ENCODE assay signal across 9 cellular contexts in the genomic region with DNA sequence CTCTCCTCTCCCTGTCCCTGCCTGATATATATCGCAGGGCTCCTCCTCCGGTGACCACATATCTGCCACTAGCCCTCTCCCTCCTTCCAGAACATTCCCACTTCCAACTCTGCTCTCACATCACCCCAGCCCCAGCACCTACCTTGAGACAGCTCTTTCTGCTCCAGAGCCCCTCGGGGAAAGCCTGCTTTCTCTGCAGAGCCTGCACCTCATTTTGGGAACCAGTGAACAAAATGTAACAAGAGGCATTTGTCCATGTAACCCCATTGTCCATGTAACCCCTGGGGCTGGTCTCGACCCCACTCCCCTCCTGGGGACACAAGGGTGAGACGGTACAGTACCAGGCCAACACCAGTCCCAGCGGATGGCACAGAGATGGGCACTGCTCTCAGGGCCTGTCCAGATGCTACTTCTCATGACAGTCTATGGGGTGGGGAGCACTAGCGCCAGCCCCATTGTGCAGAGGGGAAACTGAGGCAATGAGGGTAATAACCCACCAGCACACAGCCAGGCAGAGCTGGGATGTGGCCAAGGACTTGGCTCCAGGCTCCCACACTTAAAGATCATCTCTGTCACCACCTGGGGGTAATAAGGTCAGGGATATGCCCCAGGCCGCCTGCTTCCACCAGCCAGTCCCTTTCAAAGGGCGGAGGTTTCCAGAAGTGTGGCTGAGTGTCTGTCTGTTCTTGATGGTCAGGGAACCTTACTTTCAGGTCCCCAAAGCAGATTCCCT. TPM values are rescaled to one million over a fixed set of nuclear protein-coding genes. Genes with fewer than 3 reads are reported as not detected.
A peak's percentile ranks its signal among the peaks of the same experiment; 100 is the strongest.
DNase-seq lines count a peak whose midpoint lies in the region; ATAC-seq, FAIRE-seq and TF ChIP-seq lines count a peak whose summit lies in the region.
"Had no signal": no experiment of that assay in that cellular context is flagged by ENCODE, and none has a peak within 500 bp of the region (broad histone marks: within the 10 kb centered on the region; RNA-seq: fewer than 3 reads in every experiment).

No MANE protein-coding gene starts in this region.

- peak overlapping the region; percentile 66; the same call in 1 of the 2 replicates for H3K14ac ChIP-seq in H9 (ENCODE audit: insufficient read depth, low read length)

- peak overlapping the region; percentile 53 to 92 (median 81); a peak in 5 of 7 replicates for H3K27ac Mint-ChIP-seq in H9
- H3K27ac Mint-ChIP-seq in activated naive CD8-positive, alpha-beta T cell: peak overlapping the region; percentile 78

- POLR2A ChIA-PET in A673 (lab: Charles Lee; ENCODE audit: low non-redundant PET): no interaction called here

- ATAC-seq in right lobe of liver (peak in 1 of 4 donors; percentile 0), GM21381 (IDR thresholded peaks at IDR 0.05; ENCODE audit: unreplicated experiment) (no peak)

- H4K5ac ChIP-seq in H9 (ENCODE audit: insufficient read length, low read depth, low read length): no peak overlapping the region

- H4K91ac ChIP-seq in H9 (ENCODE audit: insufficient read length, low read depth, low read length): no peak overlapping the region

- H3K27ac ChIP-seq in A673 (ENCODE audit: low read depth, low read length, poor library complexity, severe bottlenecking) (peak overlapping the region; percentile 67), H9 (ENCODE audit: insufficient read length, low read depth, low read length) (no peak overlapping the region), right lobe of liver (peak overlapping the region; percentile 43 to 89 (median 62))
- H3K27ac ChIP-seq: thoracic aorta had no signal

- no peak overlapping the region for H3K4me2 ChIP-seq in H9 (ENCODE audit: insufficient read depth, insufficient read length, low read length)

- TF ChIP-seq POLR2A in right lobe of liver (IDR thresholded peaks at IDR 0.05) (no peak), GM12892 (IDR thresholded peaks at IDR 0.05; ENCODE audit: low read depth, low read length) (no peak)

- H3K36me3 Mint-ChIP-seq in H9 (ENCODE audit: insufficient read depth in 1 of 3, low read depth in 3 of 3): 0 out of 7 replicates have a peak, but pooled peaks cover 0 to 7% (median 0%) of the 10 kb centered on the region in 3 experiments
- H3K36me3 Mint-ChIP-seq in activated naive CD8-positive, alpha-beta T cell: no peaks in the 10 kb centered on the region

- H3K4me1 ChIP-seq in A673 (ENCODE audit: insufficient read depth, low read length, poor library complexity, severe bottlenecking) (peaks cover 51% of the 10 kb centered on the region), H9 (ENCODE audit: insufficient read depth, low read length) (no peaks in the 10 kb centered on the region; the same call in 1 of the 2 replicates), right lobe of liver (peaks cover 2 to 63% (median 32%) of the 10 kb centered on the region in 4 donors)

- H3T11ph ChIP-seq in H9 (ENCODE audit: low read length): no peak overlapping the region

- BruUV-seq in A673 (replicated peaks; lab: Mats Ljungman, UMichigan): no TSS peak

- peaks cover 2% of the 10 kb centered on the region for H3K79me1 ChIP-seq in H9 (ENCODE audit: insufficient read depth, low read depth, low read length, poor library complexity, severe bottlenecking)

- no peaks in the 10 kb centered on the region for H3K27me3 ChIP-seq in A673 (replicated peaks; ENCODE audit: insufficient read depth, low read depth, low read length, poor library complexity)
- H3K27me3 ChIP-seq in H9 (ENCODE audit: insufficient read depth, low read length): no peaks in the 10 kb centered on the region
- H3K27me3 ChIP-seq in right lobe of liver: no peaks in the 10 kb centered on the region

- intact Hi-C loops in A673 (cut with micrococcal nuclease; ENCODE audit: unreplicated experiment) (loop anchor here (5.0 kb wide), 1 partner anchor 201 kb away; no protein-coding TSS in a partner anchor), right lobe of liver (cut with DNase I) (no loop called here)

- no peaks in the 10 kb centered on the region for H3K36me3 ChIP-seq in A673 (ENCODE audit: insufficient read depth, low read length, poor library complexity, severe bottlenecking)
- no peaks in the 10 kb centered on the region for H3K36me3 ChIP-seq in right lobe of liver
- H3K36me3 ChIP-seq: thoracic aorta had no signal

- peak overlapping the region; percentile 45 to 58 for H3K4me3 Mint-ChIP-seq in H9
- H3K4me3 Mint-ChIP-seq in activated naive CD8-positive, alpha-beta T cell: peak overlapping the region; percentile 84

- no peak overlapping the region for H2AFZ ChIP-seq in H9 (ENCODE audit: low read length)

- peaks cover 1% of the 10 kb centered on the region; the same call in 1 of the 2 replicates for H3K27me3 Mint-ChIP-seq in H9 (ENCODE audit: low read depth)
- H3K27me3 Mint-ChIP-seq in activated naive CD8-positive, alpha-beta T cell: no peaks in the 10 kb centered on the region

- peaks cover 50 to 54% of the 10 kb centered on the region in 2 experiments for H3K4me1 Mint-ChIP-seq in H9
- H3K4me1 Mint-ChIP-seq in activated naive CD8-positive, alpha-beta T cell (ENCODE audit: low read depth): peaks cover 56% of the 10 kb centered on the region

- no peak overlapping the region for H3K4ac ChIP-seq in H9 (ENCODE audit: low read depth, low read length)

- H3K9me3 ChIP-seq in A673 (ENCODE audit: low read depth, low read length, poor library complexity, severe bottlenecking) (no peaks in the 10 kb centered on the region), H9 (ENCODE audit: control insufficient read depth, low read depth, low read length) (no peaks in the 10 kb centered on the region), right lobe of liver (no peaks in the 10 kb centered on the region)
- H3K9me3 ChIP-seq: thoracic aorta had no signal

- FAIRE-seq in GM12892 (lab: Jason Lieb, UNC): no peak

- H2BK12ac ChIP-seq in H9 (ENCODE audit: insufficient read length, low read depth, low read length): no peak overlapping the region

- no peak overlapping the region for H2BK20ac ChIP-seq in H9 (ENCODE audit: low read depth, low read length, poor library complexity, severe bottlenecking)

- WGBS in H9 (ENCODE audit: extremely low coverage, insufficient read length, low lambda C conversion rate): no CpG with 5 or more reads among the region's 9 CpGs
- 22% methylated on average over 4 of the region's 9 CpGs for WGBS in right lobe of liver (ENCODE audit: insufficient coverage, low coverage, low lambda C conversion rate, missing lambda C conversion rate)

- no peak overlapping the region for H2BK15ac ChIP-seq in H9 (ENCODE audit: low read depth, low read length)

- DNase-seq in A673 (ENCODE audit: low spot score) (no peak), H9 (no peak), right lobe of liver (no peak), GM12892 (ENCODE audit: insufficient read length) (no peak), NCI-H1694 treated with DMSO at 0.1 percent for 48 hours (lab: John Stamatoyannopoulos, UW) (no peak), Kasumi-1 (lab: John Stamatoyannopoulos, UW) (no peak)

- H3K79me2 ChIP-seq in H9 (ENCODE audit: insufficient read depth, low read length): peaks cover 2% of the 10 kb centered on the region; the same call in 1 of the 2 replicates

- TF ChIP-seq CTCF in A673 (conservative IDR thresholded peaks at IDR 0.05; ENCODE audit: low read depth, low read length) (no peak), H9 (conservative IDR thresholded peaks at IDR 0.05) (no peak), right lobe of liver (IDR thresholded peaks at IDR 0.05) (no peak)

- H4K20me1 ChIP-seq in H9 (ENCODE audit: control insufficient read depth, insufficient read depth, insufficient read length): no peaks in the 10 kb centered on the region

- no peak overlapping the region for H3K56ac ChIP-seq in H9 (ENCODE audit: insufficient read length, low read depth, low read length)

- H3K23ac ChIP-seq in H9 (ENCODE audit: insufficient read length, low read depth, low read length): no peak overlapping the region

- H2AK5ac ChIP-seq in H9 (ENCODE audit: insufficient read length, low read length): no peak overlapping the region

- H3K23me2 ChIP-seq in H9 (ENCODE audit: insufficient read length, low read depth, low read length, poor library complexity, severe bottlenecking): no peaks in the 10 kb centered on the region

- no peak overlapping the region for H3K9ac ChIP-seq in H9 (ENCODE audit: extremely low read depth, insufficient read length, low read length)

- no peak overlapping the region for H2BK120ac ChIP-seq in H9 (ENCODE audit: low read depth, low read length, poor library complexity, severe bottlenecking)

- no peak overlapping the region for H3K18ac ChIP-seq in H9 (ENCODE audit: insufficient read length, low read depth, low read length)

- H3K9me3 Mint-ChIP-seq in H9: no peaks in the 10 kb centered on the region; a peak in 1 of 5 replicates
- H3K9me3 Mint-ChIP-seq in activated naive CD8-positive, alpha-beta T cell (ENCODE audit: low read depth): no peaks in the 10 kb centered on the region

- peak overlapping the region; percentile 48 for H3K4me3 ChIP-seq in A673 (ENCODE audit: low read depth, low read length, poor library complexity, severe bottlenecking)
- peak overlapping the region in 1 of 3 donors; percentile 47 for H3K4me3 ChIP-seq in right lobe of liver

- H2BK5ac ChIP-seq in H9 (ENCODE audit: insufficient read length, low read length): no peak overlapping the region

- CTCF ChIA-PET in A673 (lab: Charles Lee): no interaction called here

- no peak overlapping the region for H4K8ac ChIP-seq in H9 (replicated peaks; ENCODE audit: insufficient read length, low read depth, low read length)

RNA-seq across cellular contexts. Expression of a gene that starts 42.8 kb away (rescaled TPM):
- total RNA-seq in A673 (2021) (49.1 and 54.7 TPM in 2 replicates), H9 (2021) (82.7 and 85.8 TPM in 2 replicates), right lobe of liver (10 to 100 TPM in 4 of 6 experiments, 1 to 10 TPM in 2; 5.8 to 21.0 (median 14.4) TPM)
- polyA plus RNA-seq in GM12892 (2012; ENCODE audit: missing spikeins): 0.45 TPM

RNA-seq across cellular contexts. Expression of a gene that starts 43.6 kb away (rescaled TPM):
- total RNA-seq in A673 (2021) (3.5 and 6.4 TPM in 2 replicates), H9 (2021) (7.8 and 8.9 TPM in 2 replicates), right lobe of liver (1 to 10 TPM; 1.7 to 3.1 (median 2.1) TPM)
- polyA plus RNA-seq in GM12892 (2012; ENCODE audit: missing spikeins): 0.25 TPM
